In genomic region chr3:114119776-114120175, GRCh38 we compare ENCODE assay signal across 1 cellular context.
TF ChIP-seq lines count a peak whose summit lies in the region.

No MANE protein-coding gene starts in this region.

TF ChIP-seq in SK-N-SH, 30 proteins besides CTCF, POLR2A, EP300 and RAD21 (continued from another document):
- TF ChIP-seq USF2 (IDR thresholded peaks at IDR 0.05; ENCODE audit: borderline replicate concordance, low read depth, low read length) (no peak), FOSL2 (IDR thresholded peaks at IDR 0.05; ENCODE audit: borderline replicate concordance, low read depth) (no peak)
